In genomic region chr11:114892381-114893197, GRCh38 we compare ENCODE assay signal across 9 cellular contexts.
DNase-seq lines count a peak whose midpoint lies in the region; ATAC-seq and TF ChIP-seq lines count a peak whose summit lies in the region.
"Had no signal": no experiment of that assay in that cellular context is flagged by ENCODE, and none has a peak within 500 bp of the region (broad histone marks: within the 10 kb centered on the region; RNA-seq: fewer than 3 reads in every experiment).

No MANE protein-coding gene starts in this region.

- no peak overlapping the region for H3K4me3 Mint-ChIP-seq in nephron

- CTCF ChIA-PET in HEK293T (lab: Yijun Ruan, JAX) = interaction anchor here (0.6 to 1.7 kb wide), 9 partner anchors 9 to 1271 kb away, joined by 3 to 6 read pairs (median 3); no protein-coding TSS in a partner anchor

- TF ChIP-seq CTCF in astrocyte of the cerebellum (IDR thresholded peaks at IDR 0.05; ENCODE audit: low read depth, low read length, missing control alignments) = peak; percentile 23
- peak; percentile 16 to 37 (median 17) for TF ChIP-seq CTCF in nephron (IDR thresholded peaks at IDR 0.05; ENCODE audit: unreplicated experiment in 3 of 3)

- ATAC-seq in GM18505 (IDR thresholded peaks at IDR 0.05; ENCODE audit: unreplicated experiment) = no peak
- ATAC-seq in activated CD4-positive, CD25-positive, alpha-beta regulatory T cell treated with anti-CD3 and anti-CD28 coated beads, Interleukin-2, amount 50 U/mL, for 24 hours = no peak

- peak; percentile 38 for DNase-seq in activated CD4-positive, alpha-beta T cell treated with anti-CD3 and anti-CD28 coated beads for 48 hours
- no peak for DNase-seq in activated CD4-positive, alpha-beta T cell treated with anti-CD3 and anti-CD28 coated beads, Interleukin-2, amount 50 U/mL, for 4 hours
- DNase-seq in HEK293T (ENCODE audit: extremely low spot score) (peak; percentile 64), astrocyte of the cerebellum (ENCODE audit: low read depth) (no peak), COR-L47 (lab: John Stamatoyannopoulos, UW) (no peak)
- DNase-seq: NCI-H446 treated with DMSO at 0.1 percent for 48 hours had no signal

- no peak overlapping the region for H3K27ac Mint-ChIP-seq in nephron

- no peak for TF ChIP-seq POLR2A in GM18505 (IDR thresholded peaks at IDR 0.05; ENCODE audit: borderline replicate concordance, extremely low read depth, insufficient read depth, insufficient read length)

- H3K4me3 ChIP-seq in astrocyte of the cerebellum (ENCODE audit: low read depth, low read length) = no peak overlapping the region

- H3K27me3 Mint-ChIP-seq in nephron (ENCODE audit: low read depth) = peaks cover 25% of the 10 kb centered on the region

- no peaks in the 10 kb centered on the region for H3K9me3 Mint-ChIP-seq in nephron

- in situ Hi-C loops in astrocyte of the cerebellum (cut with HindIII; ENCODE audit: low sequenced_read_pairs) = no loop called here

- POLR2A ChIA-PET in HEK293T (lab: Yijun Ruan, JAX) = no interaction called here

- peaks cover 12% of the 10 kb centered on the region for H3K4me1 Mint-ChIP-seq in nephron

- no peaks in the 10 kb centered on the region for H3K36me3 Mint-ChIP-seq in nephron (ENCODE audit: low read depth)

TF ChIP-seq in HEK293T, 16 proteins besides CTCF, POLR2A, EP300 and RAD21:
- no peak for TF ChIP-seq LEF1 (IDR thresholded peaks at IDR 0.05; ENCODE audit: borderline replicate concordance)
- TF ChIP-seq NFRKB (IDR thresholded peaks at IDR 0.05) = no peak
- no peak for TF ChIP-seq PKNOX1 (IDR thresholded peaks at IDR 0.05)
- no peak for TF ChIP-seq SP1 (IDR thresholded peaks at IDR 0.05)
- TF ChIP-seq SUZ12 (IDR thresholded peaks at IDR 0.05) = no peak
- no peak for TF ChIP-seq FOXM1 (IDR thresholded peaks at IDR 0.05; ENCODE audit: borderline replicate concordance)
- TF ChIP-seq TARDBP (IDR thresholded peaks at IDR 0.05) = no peak
- TF ChIP-seq ZNF384 (IDR thresholded peaks at IDR 0.05) = no peak
- TF ChIP-seq ARNT (IDR thresholded peaks at IDR 0.05) = no peak
- TF ChIP-seq CTBP1 (IDR thresholded peaks at IDR 0.05; ENCODE audit: borderline replicate concordance) = no peak
- TF ChIP-seq FOXA1 (IDR thresholded peaks at IDR 0.05) = no peak
- TF ChIP-seq L3MBTL2 (conservative IDR thresholded peaks at IDR 0.05) = no peak
- TF ChIP-seq FOXK2 (IDR thresholded peaks at IDR 0.05) = no peak
- TF ChIP-seq ELF4 (IDR thresholded peaks at IDR 0.05) = no peak
- no peak for TF ChIP-seq HDGF (IDR thresholded peaks at IDR 0.05; ENCODE audit: borderline replicate concordance)
- TF ChIP-seq BHLHE40 (IDR thresholded peaks at IDR 0.05; ENCODE audit: borderline replicate concordance) = no peak
TF ChIP-seq in HEK293T: peak in this region for 0.

Comparison
In these comparisons a context has a peak if more than half of its experiments do, and no peak if none do; other contexts are left out.
1. DNase-seq: peak in activated CD4-positive, alpha-beta T cell treated with anti-CD3 and anti-CD28 coated beads for 48 hours (single experiment) and HEK293T (single experiment); none in activated CD4-positive, alpha-beta T cell treated with anti-CD3 and anti-CD28 coated beads, Interleukin-2, amount 50 U/mL, for 4 hours (0 of 2), astrocyte of the cerebellum (single experiment) and COR-L47 (single experiment).